ENCODE assay signal across 1 cellular context in the genomic region with DNA sequence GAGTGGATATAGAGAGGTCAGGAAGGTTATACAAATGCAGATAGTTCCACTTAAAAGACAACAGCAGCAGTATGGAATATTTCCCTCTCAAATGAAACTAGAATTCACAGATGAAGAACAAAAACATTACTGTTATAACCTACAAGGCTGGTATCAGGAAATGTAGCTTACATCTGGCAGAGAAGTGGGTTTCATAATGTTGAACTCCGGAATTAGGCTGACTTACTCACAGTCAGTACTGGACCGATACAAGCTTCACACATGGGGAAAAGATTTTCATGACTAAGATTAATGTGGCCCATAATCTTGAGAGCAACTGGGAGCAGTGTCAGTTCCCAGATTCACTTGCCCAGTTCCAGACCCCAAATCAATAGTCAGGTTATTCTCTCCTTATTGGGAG.
TF ChIP-seq lines count a peak whose summit lies in the region.

No MANE protein-coding gene starts in this region.

TF ChIP-seq in H1, 55 proteins besides CTCF, POLR2A, EP300 and RAD21 (continued from another document):
- TF ChIP-seq, protein P1, sequence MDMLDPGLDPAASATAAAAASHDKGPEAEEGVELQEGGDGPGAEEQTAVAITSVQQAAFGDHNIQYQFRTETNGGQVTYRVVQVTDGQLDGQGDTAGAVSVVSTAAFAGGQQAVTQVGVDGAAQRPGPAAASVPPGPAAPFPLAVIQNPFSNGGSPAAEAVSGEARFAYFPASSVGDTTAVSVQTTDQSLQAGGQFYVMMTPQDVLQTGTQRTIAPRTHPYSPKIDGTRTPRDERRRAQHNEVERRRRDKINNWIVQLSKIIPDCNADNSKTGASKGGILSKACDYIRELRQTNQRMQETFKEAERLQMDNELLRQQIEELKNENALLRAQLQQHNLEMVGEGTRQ (IDR thresholded peaks at IDR 0.05; ENCODE audit: low read length), result no peak
- TF ChIP-seq SP4 (IDR thresholded peaks at IDR 0.05; ENCODE audit: low read length), result no peak
- TF ChIP-seq TBP (IDR thresholded peaks at IDR 0.05; ENCODE audit: low read depth, low read length), result no peak
- no peak for TF ChIP-seq SP2 (IDR thresholded peaks at IDR 0.05; ENCODE audit: low read length)
- no peak for TF ChIP-seq POLR2AphosphoS5 (IDR thresholded peaks at IDR 0.05; ENCODE audit: low read depth, low read length)
- no peak for TF ChIP-seq BRCA1 (IDR thresholded peaks at IDR 0.05; ENCODE audit: low read depth, low read length)
- TF ChIP-seq, protein P2, sequence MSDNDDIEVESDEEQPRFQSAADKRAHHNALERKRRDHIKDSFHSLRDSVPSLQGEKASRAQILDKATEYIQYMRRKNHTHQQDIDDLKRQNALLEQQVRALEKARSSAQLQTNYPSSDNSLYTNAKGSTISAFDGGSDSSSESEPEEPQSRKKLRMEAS (IDR thresholded peaks at IDR 0.05), result no peak
- TF ChIP-seq NANOG (IDR thresholded peaks at IDR 0.05; ENCODE audit: insufficient read depth, low read depth, low read length, poor library complexity, severe bottlenecking), result no peak
- no peak for TF ChIP-seq TEAD4 (IDR thresholded peaks at IDR 0.05; ENCODE audit: low read depth, low read length)
- TF ChIP-seq KDM5A (IDR thresholded peaks at IDR 0.05; ENCODE audit: low read length), result no peak
- no peak for TF ChIP-seq KDM1A (IDR thresholded peaks at IDR 0.05; ENCODE audit: borderline replicate concordance, low read length)
- TF ChIP-seq TCF12 (IDR thresholded peaks at IDR 0.05; ENCODE audit: low read depth, low read length), result no peak
- no peak for TF ChIP-seq HDAC6 (IDR thresholded peaks at IDR 0.05; ENCODE audit: low read depth, low read length)
- TF ChIP-seq RNF2 (IDR thresholded peaks at IDR 0.05; ENCODE audit: borderline replicate concordance, low read depth, low read length, missing control alignments, poor library complexity, severe bottlenecking), result no peak
- no peak for TF ChIP-seq GTF2F1 (IDR thresholded peaks at IDR 0.05; ENCODE audit: borderline replicate concordance, low read depth, low read length)
- TF ChIP-seq, protein P3, sequence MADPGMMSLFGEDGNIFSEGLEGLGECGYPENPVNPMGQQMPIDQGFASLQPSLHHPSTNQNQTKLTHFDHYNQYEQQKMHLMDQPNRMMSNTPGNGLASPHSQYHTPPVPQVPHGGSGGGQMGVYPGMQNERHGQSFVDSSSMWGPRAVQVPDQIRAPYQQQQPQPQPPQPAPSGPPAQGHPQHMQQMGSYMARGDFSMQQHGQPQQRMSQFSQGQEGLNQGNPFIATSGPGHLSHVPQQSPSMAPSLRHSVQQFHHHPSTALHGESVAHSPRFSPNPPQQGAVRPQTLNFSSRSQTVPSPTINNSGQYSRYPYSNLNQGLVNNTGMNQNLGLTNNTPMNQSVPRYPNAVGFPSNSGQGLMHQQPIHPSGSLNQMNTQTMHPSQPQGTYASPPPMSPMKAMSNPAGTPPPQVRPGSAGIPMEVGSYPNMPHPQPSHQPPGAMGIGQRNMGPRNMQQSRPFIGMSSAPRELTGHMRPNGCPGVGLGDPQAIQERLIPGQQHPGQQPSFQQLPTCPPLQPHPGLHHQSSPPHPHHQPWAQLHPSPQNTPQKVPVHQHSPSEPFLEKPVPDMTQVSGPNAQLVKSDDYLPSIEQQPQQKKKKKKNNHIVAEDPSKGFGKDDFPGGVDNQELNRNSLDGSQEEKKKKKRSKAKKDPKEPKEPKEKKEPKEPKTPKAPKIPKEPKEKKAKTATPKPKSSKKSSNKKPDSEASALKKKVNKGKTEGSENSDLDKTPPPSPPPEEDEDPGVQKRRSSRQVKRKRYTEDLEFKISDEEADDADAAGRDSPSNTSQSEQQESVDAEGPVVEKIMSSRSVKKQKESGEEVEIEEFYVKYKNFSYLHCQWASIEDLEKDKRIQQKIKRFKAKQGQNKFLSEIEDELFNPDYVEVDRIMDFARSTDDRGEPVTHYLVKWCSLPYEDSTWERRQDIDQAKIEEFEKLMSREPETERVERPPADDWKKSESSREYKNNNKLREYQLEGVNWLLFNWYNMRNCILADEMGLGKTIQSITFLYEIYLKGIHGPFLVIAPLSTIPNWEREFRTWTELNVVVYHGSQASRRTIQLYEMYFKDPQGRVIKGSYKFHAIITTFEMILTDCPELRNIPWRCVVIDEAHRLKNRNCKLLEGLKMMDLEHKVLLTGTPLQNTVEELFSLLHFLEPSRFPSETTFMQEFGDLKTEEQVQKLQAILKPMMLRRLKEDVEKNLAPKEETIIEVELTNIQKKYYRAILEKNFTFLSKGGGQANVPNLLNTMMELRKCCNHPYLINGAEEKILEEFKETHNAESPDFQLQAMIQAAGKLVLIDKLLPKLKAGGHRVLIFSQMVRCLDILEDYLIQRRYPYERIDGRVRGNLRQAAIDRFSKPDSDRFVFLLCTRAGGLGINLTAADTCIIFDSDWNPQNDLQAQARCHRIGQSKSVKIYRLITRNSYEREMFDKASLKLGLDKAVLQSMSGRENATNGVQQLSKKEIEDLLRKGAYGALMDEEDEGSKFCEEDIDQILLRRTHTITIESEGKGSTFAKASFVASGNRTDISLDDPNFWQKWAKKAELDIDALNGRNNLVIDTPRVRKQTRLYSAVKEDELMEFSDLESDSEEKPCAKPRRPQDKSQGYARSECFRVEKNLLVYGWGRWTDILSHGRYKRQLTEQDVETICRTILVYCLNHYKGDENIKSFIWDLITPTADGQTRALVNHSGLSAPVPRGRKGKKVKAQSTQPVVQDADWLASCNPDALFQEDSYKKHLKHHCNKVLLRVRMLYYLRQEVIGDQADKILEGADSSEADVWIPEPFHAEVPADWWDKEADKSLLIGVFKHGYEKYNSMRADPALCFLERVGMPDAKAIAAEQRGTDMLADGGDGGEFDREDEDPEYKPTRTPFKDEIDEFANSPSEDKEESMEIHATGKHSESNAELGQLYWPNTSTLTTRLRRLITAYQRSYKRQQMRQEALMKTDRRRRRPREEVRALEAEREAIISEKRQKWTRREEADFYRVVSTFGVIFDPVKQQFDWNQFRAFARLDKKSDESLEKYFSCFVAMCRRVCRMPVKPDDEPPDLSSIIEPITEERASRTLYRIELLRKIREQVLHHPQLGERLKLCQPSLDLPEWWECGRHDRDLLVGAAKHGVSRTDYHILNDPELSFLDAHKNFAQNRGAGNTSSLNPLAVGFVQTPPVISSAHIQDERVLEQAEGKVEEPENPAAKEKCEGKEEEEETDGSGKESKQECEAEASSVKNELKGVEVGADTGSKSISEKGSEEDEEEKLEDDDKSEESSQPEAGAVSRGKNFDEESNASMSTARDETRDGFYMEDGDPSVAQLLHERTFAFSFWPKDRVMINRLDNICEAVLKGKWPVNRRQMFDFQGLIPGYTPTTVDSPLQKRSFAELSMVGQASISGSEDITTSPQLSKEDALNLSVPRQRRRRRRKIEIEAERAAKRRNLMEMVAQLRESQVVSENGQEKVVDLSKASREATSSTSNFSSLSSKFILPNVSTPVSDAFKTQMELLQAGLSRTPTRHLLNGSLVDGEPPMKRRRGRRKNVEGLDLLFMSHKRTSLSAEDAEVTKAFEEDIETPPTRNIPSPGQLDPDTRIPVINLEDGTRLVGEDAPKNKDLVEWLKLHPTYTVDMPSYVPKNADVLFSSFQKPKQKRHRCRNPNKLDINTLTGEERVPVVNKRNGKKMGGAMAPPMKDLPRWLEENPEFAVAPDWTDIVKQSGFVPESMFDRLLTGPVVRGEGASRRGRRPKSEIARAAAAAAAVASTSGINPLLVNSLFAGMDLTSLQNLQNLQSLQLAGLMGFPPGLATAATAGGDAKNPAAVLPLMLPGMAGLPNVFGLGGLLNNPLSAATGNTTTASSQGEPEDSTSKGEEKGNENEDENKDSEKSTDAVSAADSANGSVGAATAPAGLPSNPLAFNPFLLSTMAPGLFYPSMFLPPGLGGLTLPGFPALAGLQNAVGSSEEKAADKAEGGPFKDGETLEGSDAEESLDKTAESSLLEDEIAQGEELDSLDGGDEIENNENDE (IDR thresholded peaks at IDR 0.05; ENCODE audit: insufficient replicate concordance, low read length), result no peak
TF ChIP-seq in H1: peak in this region for 0.
